ENCODE assay signal across 10 cellular contexts in genomic region chr2:33494155-33494779, GRCh38. TPM values are rescaled to one million over a fixed set of nuclear protein-coding genes. Genes with fewer than 3 reads are reported as not detected.
DNase-seq lines count a peak whose midpoint lies in the region; ATAC-seq and TF ChIP-seq lines count a peak whose summit lies in the region.
"Had no signal": no experiment of that assay in that cellular context is flagged by ENCODE, and none has a peak within 500 bp of the region (broad histone marks: within the 10 kb centered on the region; RNA-seq: fewer than 3 reads in every experiment).

No MANE protein-coding gene starts in this region.

- TF ChIP-seq CTCF in osteoblast (IDR thresholded peaks at IDR 0.05; ENCODE audit: extremely low read depth, low read depth, low read length) (no peak), osteocyte (IDR thresholded peaks at IDR 0.05) (no peak)

- H3K4me3 ChIP-seq in osteoblast (ENCODE audit: insufficient read depth, low read length) = no peak overlapping the region

- no peaks in the 10 kb centered on the region for H4K20me1 ChIP-seq in osteoblast (ENCODE audit: insufficient read depth, low read length)

- no peaks in the 10 kb centered on the region for H3K79me2 ChIP-seq in osteoblast (ENCODE audit: insufficient read depth, low read length)

- peak; percentile 22 for DNase-seq in ELR (ENCODE audit: low read depth)
- DNase-seq in T-helper 17 cell = no peak
- no peak for DNase-seq in NCI-H510A treated with DMSO at 0.1 percent for 48 hours (lab: John Stamatoyannopoulos, UW)
- no peak for DNase-seq in osteoblast (ENCODE audit: insufficient read length, low spot score, missing footprints)
- DNase-seq in H4 (ENCODE audit: low spot score) = no peak
- DNase-seq in osteocyte (ENCODE audit: extremely low spot score, unreplicated experiment) = no peak
- DNase-seq: Calu3 had no signal

- ATAC-seq in GM19468 (IDR thresholded peaks at IDR 0.05; ENCODE audit: extremely low read depth, unreplicated experiment) (peak; percentile 20), HG03108 (IDR thresholded peaks at IDR 0.05; ENCODE audit: unreplicated experiment) (peak; percentile 47), T-helper 17 cell (no peak)

- no peak overlapping the region for H3K27ac ChIP-seq in osteoblast (ENCODE audit: low read depth, low read length)

- H3K27me3 Mint-ChIP-seq in T-helper 17 cell = no peaks in the 10 kb centered on the region
- no peaks in the 10 kb centered on the region for H3K27me3 Mint-ChIP-seq in osteocyte (ENCODE audit: unreplicated experiment)
- H3K27me3 Mint-ChIP-seq: central memory CD8-positive, alpha-beta T cell had no signal

- H3K27me3 ChIP-seq in osteoblast (ENCODE audit: insufficient read depth, low read length) = peaks cover 2% of the 10 kb centered on the region

- no peaks in the 10 kb centered on the region for H3K4me1 ChIP-seq in osteoblast (ENCODE audit: insufficient read depth, low read length)

- H3K4me3 Mint-ChIP-seq in T-helper 17 cell (peak overlapping the region; percentile 16), osteocyte (ENCODE audit: unreplicated experiment) (no peak overlapping the region)
- H3K4me3 Mint-ChIP-seq: central memory CD8-positive, alpha-beta T cell had no signal

- H3K27ac Mint-ChIP-seq in T-helper 17 cell (peak overlapping the region; percentile 81), osteocyte (ENCODE audit: unreplicated experiment) (no peak overlapping the region)

- H3K4me1 Mint-ChIP-seq in T-helper 17 cell (peaks cover 26% of the 10 kb centered on the region), osteocyte (ENCODE audit: unreplicated experiment) (peaks cover 5% of the 10 kb centered on the region)

- no peak overlapping the region for H2AFZ ChIP-seq in osteoblast (ENCODE audit: low read length)

- H3K36me3 Mint-ChIP-seq in T-helper 17 cell (ENCODE audit: low read depth) (peaks cover 3% of the 10 kb centered on the region), osteocyte (ENCODE audit: unreplicated experiment) (no peaks in the 10 kb centered on the region)

- H3K9me3 ChIP-seq in T-helper 17 cell (ENCODE audit: control insufficient read depth, low read length, poor library complexity, severe bottlenecking) (no peaks in the 10 kb centered on the region), osteoblast (ENCODE audit: low read depth, low read length) (no peaks in the 10 kb centered on the region)

- H3K9me3 Mint-ChIP-seq in osteocyte (ENCODE audit: unreplicated experiment) = no peaks in the 10 kb centered on the region
- H3K9me3 Mint-ChIP-seq: central memory CD8-positive, alpha-beta T cell had no signal

- no peaks in the 10 kb centered on the region for H3K36me3 ChIP-seq in osteoblast (ENCODE audit: insufficient read depth, low read length)

- H3K4me2 ChIP-seq in osteoblast (ENCODE audit: insufficient read depth, low read length) = no peak overlapping the region

RNA-seq across cellular contexts. Expression of gene RASGRP3, which starts 17.8 kb away (rescaled TPM):
- total RNA-seq in T-helper 17 cell = 10 to 100 TPM in 1 of 2 donors, 1 to 10 TPM in 1; 3.9 to 13.5 TPM
- total RNA-seq in osteoblast = 0.72 and 1.5 TPM in 2 replicates
- 3.2 and 6.3 TPM in 2 replicates for total RNA-seq in H4 (2014; rRNA removed; shearing (Covaris generic))
- 2.1 and 3.3 TPM in 2 replicates for total RNA-seq in osteocyte
